In the genomic region with DNA sequence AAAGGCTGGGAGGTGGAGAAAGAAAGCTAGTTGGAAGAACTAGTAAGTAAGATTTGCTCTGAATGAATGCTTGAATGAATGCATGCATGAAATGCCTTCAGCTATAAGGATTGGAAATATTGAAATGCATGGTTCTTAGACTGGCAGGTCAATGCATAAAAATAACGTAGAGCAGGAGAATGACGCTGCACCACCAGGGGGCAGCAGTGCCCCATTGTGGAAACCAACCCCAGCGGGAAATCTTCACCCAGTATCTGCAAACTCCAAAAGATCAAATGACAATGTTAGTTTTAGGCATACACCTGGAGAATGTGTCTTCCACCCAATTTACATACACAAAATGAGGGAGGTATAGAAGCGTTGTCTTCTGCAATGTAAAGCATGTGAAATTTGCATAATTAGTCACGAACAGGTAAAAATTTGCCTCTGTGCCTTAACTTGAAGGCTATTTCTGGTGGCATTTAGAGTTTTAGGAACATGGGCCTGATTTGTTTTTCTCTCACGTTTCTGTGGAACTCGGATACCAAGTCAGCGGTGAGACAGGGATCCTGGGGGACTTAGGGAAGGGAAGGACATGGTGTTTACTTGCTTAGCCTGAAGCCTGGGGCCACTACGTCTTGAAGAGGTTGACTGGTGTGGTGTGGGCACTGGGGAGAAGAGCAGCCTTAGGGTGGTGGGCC, we compare ENCODE assay signal across 8 cellular contexts.
DNase-seq lines count a peak whose midpoint lies in the region; ATAC-seq and TF ChIP-seq lines count a peak whose summit lies in the region.

No MANE protein-coding gene starts in this region.

- no peak overlapping the region for H3K4me3 ChIP-seq in BE2C (ENCODE audit: low read depth, low read length)

- POLR2A ChIA-PET in activated CD8-positive, alpha-beta T cell treated with anti-CD3 and anti-CD28 coated beads for 36 hours (lab: Charles Lee), result interaction anchor here (0.7 to 1.3 kb wide), 2 partner anchors 33 to 1106 kb away, joined by 3 to 6 read pairs; no protein-coding TSS in a partner anchor

- H3K9me3 Mint-ChIP-seq in activated CD8-positive, alpha-beta T cell treated with anti-CD3 and anti-CD28 coated beads for 36 hours, result no peaks in the 10 kb centered on the region
- H3K9me3 Mint-ChIP-seq in effector memory CD8-positive, alpha-beta T cell, result no peaks in the 10 kb centered on the region
- H3K9me3 Mint-ChIP-seq in stimulated activated memory B cell treated with anti-CD40 and anti-IgM and Interleukin-4, amounts not matched to agents 10 μg/mL and 1 μg/mL and 100 μg/mL, for 72 hours, result no peaks in the 10 kb centered on the region

- CTCF ChIA-PET in activated CD8-positive, alpha-beta T cell treated with anti-CD3 and anti-CD28 coated beads for 36 hours (lab: Charles Lee), result interaction anchor here (0.6 to 12.9 kb wide), 28 partner anchors 9 to 1107 kb away, joined by 3 to 114 read pairs (median 4); a partner anchor contains a TSS

- peak; percentile 78 for DNase-seq in BE2C
- peak; percentile 49 for DNase-seq in NCI-H748 treated with DMSO at 0.1 percent for 48 hours (lab: John Stamatoyannopoulos, UW)
- peak; percentile 87 for DNase-seq in activated CD8-positive, alpha-beta T cell treated with anti-CD3 and anti-CD28 coated beads for 36 hours
- peak; percentile 60 to 70 (median 62) for DNase-seq in effector memory CD8-positive, alpha-beta T cell
- peak; percentile 78 for DNase-seq in myocyte (ENCODE audit: low read depth)

- H3K36me3 Mint-ChIP-seq in activated CD8-positive, alpha-beta T cell treated with anti-CD3 and anti-CD28 coated beads for 36 hours (ENCODE audit: low read depth), result no peaks in the 10 kb centered on the region
- no peaks in the 10 kb centered on the region for H3K36me3 Mint-ChIP-seq in effector memory CD8-positive, alpha-beta T cell (ENCODE audit: insufficient read depth)
- peaks cover 24% of the 10 kb centered on the region for H3K36me3 Mint-ChIP-seq in stimulated activated memory B cell treated with anti-CD40 and anti-IgM and Interleukin-4, amounts not matched to agents 10 μg/mL and 1 μg/mL and 100 μg/mL, for 72 hours

- peaks cover 2% of the 10 kb centered on the region for H3K4me1 Mint-ChIP-seq in activated CD8-positive, alpha-beta T cell treated with anti-CD3 and anti-CD28 coated beads for 36 hours (ENCODE audit: low read depth)
- peaks cover 0 to 6% of the 10 kb centered on the region in 2 donors for H3K4me1 Mint-ChIP-seq in effector memory CD8-positive, alpha-beta T cell (ENCODE audit: low read depth in 2 of 2)
- H3K4me1 Mint-ChIP-seq in stimulated activated memory B cell treated with anti-CD40 and anti-IgM and Interleukin-4, amounts not matched to agents 10 μg/mL and 1 μg/mL and 100 μg/mL, for 72 hours, result peaks cover 10% of the 10 kb centered on the region

- H3K36me3 ChIP-seq in BE2C, result no peaks in the 10 kb centered on the region

- no peaks in the 10 kb centered on the region for H3K9me3 ChIP-seq in BE2C

- no peaks in the 10 kb centered on the region for H3K27me3 ChIP-seq in BE2C

- no peaks in the 10 kb centered on the region for H3K4me1 ChIP-seq in BE2C

- intact Hi-C loops in activated CD8-positive, alpha-beta T cell treated with anti-CD3 and anti-CD28 coated beads for 36 hours (cut with micrococcal nuclease), result loop anchor here (5.0 to 10.0 kb wide), 2 partner anchors 175 to 727 kb away; a partner anchor contains a TSS

- no peaks in the 10 kb centered on the region for H3K27me3 Mint-ChIP-seq in activated CD8-positive, alpha-beta T cell treated with anti-CD3 and anti-CD28 coated beads for 36 hours
- no peaks in the 10 kb centered on the region for H3K27me3 Mint-ChIP-seq in effector memory CD8-positive, alpha-beta T cell
- no peaks in the 10 kb centered on the region for H3K27me3 Mint-ChIP-seq in stimulated activated memory B cell treated with anti-CD40 and anti-IgM and Interleukin-4, amounts not matched to agents 10 μg/mL and 1 μg/mL and 100 μg/mL, for 72 hours

- ATAC-seq in GM18907 (IDR thresholded peaks at IDR 0.05; ENCODE audit: unreplicated experiment) (peak; percentile 73), HG03520 (IDR thresholded peaks at IDR 0.05; ENCODE audit: unreplicated experiment) (peak; percentile 73)
- ATAC-seq in activated CD8-positive, alpha-beta T cell treated with anti-CD3 and anti-CD28 coated beads for 36 hours, result peak; percentile 70
- ATAC-seq in effector memory CD8-positive, alpha-beta T cell (replicated peaks), result peak; percentile 69
- ATAC-seq in stimulated activated memory B cell treated with anti-CD40 and anti-IgM and Interleukin-4, amounts not matched to agents 10 μg/mL and 1 μg/mL and 100 μg/mL, for 72 hours, result peak; percentile 81

- TF ChIP-seq CTCF in BE2C (IDR thresholded peaks at IDR 0.05; ENCODE audit: low read depth, low read length), result peak; percentile 98
- TF ChIP-seq CTCF in activated CD8-positive, alpha-beta T cell treated with anti-CD3 and anti-CD28 coated beads for 36 hours (IDR thresholded peaks at IDR 0.05), result peak; percentile 91

- no peak overlapping the region for H3K4me3 Mint-ChIP-seq in activated CD8-positive, alpha-beta T cell treated with anti-CD3 and anti-CD28 coated beads for 36 hours
- H3K4me3 Mint-ChIP-seq in effector memory CD8-positive, alpha-beta T cell, result no peak overlapping the region
- no peak overlapping the region for H3K4me3 Mint-ChIP-seq in stimulated activated memory B cell treated with anti-CD40 and anti-IgM and Interleukin-4, amounts not matched to agents 10 μg/mL and 1 μg/mL and 100 μg/mL, for 72 hours

- H3K27ac Mint-ChIP-seq in activated CD8-positive, alpha-beta T cell treated with anti-CD3 and anti-CD28 coated beads for 36 hours, result no peak overlapping the region
- H3K27ac Mint-ChIP-seq in effector memory CD8-positive, alpha-beta T cell, result no peak overlapping the region
- no peak overlapping the region for H3K27ac Mint-ChIP-seq in stimulated activated memory B cell treated with anti-CD40 and anti-IgM and Interleukin-4, amounts not matched to agents 10 μg/mL and 1 μg/mL and 100 μg/mL, for 72 hours
